ENCODE assay signal across 24 cellular contexts in the genomic region with DNA sequence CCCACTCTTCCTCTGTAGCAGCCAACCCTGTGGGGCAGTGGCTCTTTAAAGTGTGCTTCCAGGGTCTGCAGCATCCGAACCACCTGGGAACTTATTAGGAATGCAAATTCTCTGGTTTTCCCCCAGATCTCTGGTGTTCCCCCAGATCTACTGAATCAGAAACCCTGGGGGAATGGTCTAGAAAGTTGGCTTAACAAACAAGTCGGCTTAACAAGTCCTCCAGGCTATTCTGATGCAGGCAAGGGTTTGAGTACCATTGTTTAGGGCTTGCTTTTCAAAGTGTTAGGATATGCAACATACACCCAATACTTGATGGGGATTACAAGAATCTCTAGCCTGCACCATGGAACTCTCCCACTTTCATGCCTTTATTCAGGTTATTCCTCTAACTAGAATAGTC.
"Had no signal": no experiment of that assay in that cellular context is flagged by ENCODE, and none has a peak within 500 bp of the region (broad histone marks: within the 10 kb centered on the region; RNA-seq: fewer than 3 reads in every experiment).

No MANE protein-coding gene starts in this region.

- H3K27me3 ChIP-seq: colonic mucosa, MG63, Peyer's patch had no signal

- DNase-seq: activated CD4-positive, alpha-beta T cell treated with anti-CD3 and anti-CD28 coated beads for 4 hours; activated CD8-positive, alpha-beta memory T cell treated with anti-CD3 and anti-CD28 coated beads, Interleukin-2, amount 50 U/mL, for 4 hours; activated CD8-positive, alpha-beta T cell treated with anti-CD3 and anti-CD28 coated beads for 36 hours; activated gamma-delta T cell treated with Interleukin-2 at 50 U/mL for 16 hours; activated naive CD4-positive, alpha-beta T cell treated with anti-CD3 and anti-CD28 coated beads, Interleukin-2, amount 10 ng/mL, durations not matched to agents 7 days and 5 days; activated naive CD8-positive, alpha-beta T cell treated with anti-CD3 and anti-CD28 coated beads for 36 hours; activated T-cell treated with anti-CD3 and anti-CD28 coated beads, Interleukin-2, amount 50 U/mL, for 72 hours; cerebellar nuclear complex; colonic mucosa; MG63; NCI-H1105; NCI-H1436; NCI-H1694 treated with DMSO at 0.1 percent for 48 hours; NCI-H2029 treated with DMSO at 0.1 percent for 48 hours; NCI-H510A treated with DMSO at 0.1 percent for 48 hours; NCI-H69; NK-92 treated with Interleukin-12 subunit alpha and Interleukin-12 subunit beta, amount 100 ng/mL, for 24 hours; Peyer's patch; Right ventricle myocardium superior; T-helper 2 cell had no signal

- H3K4me1 ChIP-seq: colonic mucosa, Peyer's patch had no signal

- H3K4me3 Mint-ChIP-seq: activated CD8-positive, alpha-beta T cell treated with anti-CD3 and anti-CD28 coated beads for 36 hours; activated naive CD4-positive, alpha-beta T cell treated with anti-CD3 and anti-CD28 coated beads, Interleukin-2, amount 10 ng/mL, durations not matched to agents 7 days and 5 days; activated naive CD8-positive, alpha-beta T cell treated with anti-CD3 and anti-CD28 coated beads for 36 hours; activated T-cell treated with anti-CD3 and anti-CD28 coated beads, Interleukin-2, amount 50 U/mL, for 72 hours had no signal

- H3K27me3 Mint-ChIP-seq: activated CD8-positive, alpha-beta T cell treated with anti-CD3 and anti-CD28 coated beads for 36 hours; activated naive CD4-positive, alpha-beta T cell treated with anti-CD3 and anti-CD28 coated beads, Interleukin-2, amount 10 ng/mL, durations not matched to agents 7 days and 5 days; activated naive CD8-positive, alpha-beta T cell treated with anti-CD3 and anti-CD28 coated beads for 36 hours had no signal

- H3K27ac Mint-ChIP-seq: activated CD8-positive, alpha-beta T cell treated with anti-CD3 and anti-CD28 coated beads for 36 hours; activated naive CD4-positive, alpha-beta T cell treated with anti-CD3 and anti-CD28 coated beads, Interleukin-2, amount 10 ng/mL, durations not matched to agents 7 days and 5 days; activated naive CD8-positive, alpha-beta T cell treated with anti-CD3 and anti-CD28 coated beads for 36 hours; activated T-cell treated with anti-CD3 and anti-CD28 coated beads, Interleukin-2, amount 50 U/mL, for 72 hours; activated T-helper 2 cell treated with anti-CD3 and anti-CD28 coated beads, Interferon-gamma antibody, Interleukin-2, Interleukin-4, amounts not matched to agents 10 μg/mL and 5 μg/mL and 100 μg/mL, durations not matched to agents 14 hours and 24 hours and 36 hours had no signal

- H3K4me3 ChIP-seq: colonic mucosa, MG63, Peyer's patch had no signal

- H3K27ac ChIP-seq: colonic mucosa, Peyer's patch, RWPE1, VCaP had no signal

- H3K9me3 ChIP-seq: colonic mucosa, MG63, Peyer's patch had no signal

- H3K36me3 ChIP-seq: colonic mucosa, Peyer's patch had no signal

- H3K9me3 Mint-ChIP-seq: activated naive CD8-positive, alpha-beta T cell treated with anti-CD3 and anti-CD28 coated beads for 36 hours; activated T-cell treated with anti-CD3 and anti-CD28 coated beads, Interleukin-2, amount 50 U/mL, for 72 hours; activated T-helper 2 cell treated with anti-CD3 and anti-CD28 coated beads, Interferon-gamma antibody, Interleukin-2, Interleukin-4, amounts not matched to agents 10 μg/mL and 5 μg/mL and 100 μg/mL, durations not matched to agents 14 hours and 24 hours and 36 hours had no signal

- ATAC-seq: activated CD4-positive, CD25-positive, alpha-beta regulatory T cell treated with anti-CD3 and anti-CD28 coated beads, Interleukin-2, amount 50 U/mL, for 24 hours; activated T-cell treated with anti-CD3 and anti-CD28 coated beads, Interleukin-2, amount 50 U/mL, for 72 hours had no signal
